Comparison of ENCODE assay signal across 8 cellular contexts in the genomic region with DNA sequence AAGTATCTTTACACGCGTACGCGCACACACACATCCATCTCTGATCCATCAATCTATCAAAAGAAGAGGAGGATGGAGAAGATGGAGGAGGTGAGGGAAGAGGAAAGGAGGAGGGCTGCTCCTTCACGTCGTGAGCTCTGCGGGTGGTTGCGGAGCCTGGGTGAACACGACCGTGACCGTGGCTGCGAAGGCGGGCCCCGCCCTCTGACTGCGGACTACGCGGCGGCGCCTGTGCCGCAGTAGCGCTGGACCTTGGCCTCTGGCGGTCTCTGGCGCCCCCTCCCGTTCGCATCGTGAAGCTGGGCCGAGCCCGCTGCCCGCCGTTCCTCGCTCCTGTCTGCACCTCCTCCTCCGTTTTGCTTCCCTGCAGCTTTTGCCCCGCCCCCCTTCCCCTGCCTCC. TPM values are rescaled to one million over a fixed set of nuclear protein-coding genes. Genes with fewer than 3 reads are reported as not detected.
DNase-seq lines count a peak whose midpoint lies in the region; ATAC-seq and TF ChIP-seq lines count a peak whose summit lies in the region.

No MANE protein-coding gene starts in this region.

- H3K4me3 ChIP-seq in fibroblast of pulmonary artery (replicated peaks; ENCODE audit: low read depth, low read length) = peak overlapping the region; percentile 56

- peaks cover 4% of the 10 kb centered on the region for H3K4me1 Mint-ChIP-seq in activated T-helper 2 cell treated with anti-CD3 and anti-CD28 coated beads, Interferon-gamma antibody, Interleukin-2, Interleukin-4, amounts not matched to agents 10 μg/mL and 5 μg/mL and 100 μg/mL, durations not matched to agents 14 hours and 24 hours and 36 hours (ENCODE audit: low read depth)
- no peaks in the 10 kb centered on the region for H3K4me1 Mint-ChIP-seq in nephron

- in situ Hi-C loops in KBM-7 (cut with MboI; ENCODE audit: low pct_unique_long_range_greater_than_20kb, low sequenced_read_pairs) = no loop called here

- no peaks in the 10 kb centered on the region for H3K36me3 Mint-ChIP-seq in activated T-helper 2 cell treated with anti-CD3 and anti-CD28 coated beads, Interferon-gamma antibody, Interleukin-2, Interleukin-4, amounts not matched to agents 10 μg/mL and 5 μg/mL and 100 μg/mL, durations not matched to agents 14 hours and 24 hours and 36 hours (ENCODE audit: low read depth)
- no peaks in the 10 kb centered on the region for H3K36me3 Mint-ChIP-seq in nephron (ENCODE audit: low read depth)

- intact Hi-C loops in activated T-helper 2 cell treated with anti-CD3 and anti-CD28 coated beads, Interferon-gamma antibody, Interleukin-2, Interleukin-4, amounts not matched to agents 10 μg/mL and 5 μg/mL and 100 μg/mL, durations not matched to agents 14 hours and 24 hours and 36 hours (cut with micrococcal nuclease) = loop anchor here (1.0 to 2.0 kb wide), 2 partner anchors 138 to 330 kb away; partner anchors contain the start of gene UBA1

- no peak overlapping the region for H3K27ac Mint-ChIP-seq in activated T-helper 2 cell treated with anti-CD3 and anti-CD28 coated beads, Interferon-gamma antibody, Interleukin-2, Interleukin-4, amounts not matched to agents 10 μg/mL and 5 μg/mL and 100 μg/mL, durations not matched to agents 14 hours and 24 hours and 36 hours
- H3K27ac Mint-ChIP-seq in nephron = peak overlapping the region in 1 of 3 experiments; percentile 58

- H3K9me3 Mint-ChIP-seq in activated T-helper 2 cell treated with anti-CD3 and anti-CD28 coated beads, Interferon-gamma antibody, Interleukin-2, Interleukin-4, amounts not matched to agents 10 μg/mL and 5 μg/mL and 100 μg/mL, durations not matched to agents 14 hours and 24 hours and 36 hours = no peaks in the 10 kb centered on the region
- peaks cover 19% of the 10 kb centered on the region for H3K9me3 Mint-ChIP-seq in nephron

- TF ChIP-seq CTCF in fibroblast of pulmonary artery (IDR thresholded peaks at IDR 0.05; ENCODE audit: low read length, missing control alignments) (peak; percentile 51), nephron (IDR thresholded peaks at IDR 0.05; ENCODE audit: unreplicated experiment in 3 of 3) (peak; percentile 68 to 77 (median 76))

- peaks cover 2% of the 10 kb centered on the region for H3K27me3 Mint-ChIP-seq in activated T-helper 2 cell treated with anti-CD3 and anti-CD28 coated beads, Interferon-gamma antibody, Interleukin-2, Interleukin-4, amounts not matched to agents 10 μg/mL and 5 μg/mL and 100 μg/mL, durations not matched to agents 14 hours and 24 hours and 36 hours (ENCODE audit: low read depth)
- H3K27me3 Mint-ChIP-seq in nephron (ENCODE audit: low read depth) = no peaks in the 10 kb centered on the region

- DNase-seq in COR-L47 (lab: John Stamatoyannopoulos, UW) (peak; percentile 72), KBM-7 (peak; percentile 93), RPMI7951 (ENCODE audit: low read depth) (peak; percentile 78), fibroblast of pulmonary artery (ENCODE audit: low read depth) (peak; percentile 74)
- peak; percentile 69 for DNase-seq in activated T-helper 2 cell treated with anti-CD3 and anti-CD28 coated beads, Interferon-gamma antibody, Interleukin-2, Interleukin-4, amounts not matched to agents 10 μg/mL and 5 μg/mL and 100 μg/mL, durations not matched to agents 14 hours and 24 hours and 36 hours (ENCODE audit: low spot score)
- DNase-seq in stimulated activated naive CD8-positive, alpha-beta T cell treated with anti-CD3 and anti-CD28 coated beads, Interleukin-15, Interleukin-2, amounts not matched to agents 100 U/mL and 50 U/mL, for 24 hours = peak; percentile 88

- H3K4me3 Mint-ChIP-seq in activated T-helper 2 cell treated with anti-CD3 and anti-CD28 coated beads, Interferon-gamma antibody, Interleukin-2, Interleukin-4, amounts not matched to agents 10 μg/mL and 5 μg/mL and 100 μg/mL, durations not matched to agents 14 hours and 24 hours and 36 hours (ENCODE audit: low read depth) = peak overlapping the region; percentile 72
- peak overlapping the region; percentile 77 to 82 (median 81) for H3K4me3 Mint-ChIP-seq in nephron

- peak; percentile 91 for ATAC-seq in GM21390 (IDR thresholded peaks at IDR 0.05; ENCODE audit: unreplicated experiment)
- peak; percentile 98 for ATAC-seq in stimulated activated naive CD8-positive, alpha-beta T cell treated with anti-CD3 and anti-CD28 coated beads, Interleukin-15, Interleukin-2, amounts not matched to agents 100 U/mL and 50 U/mL, for 24 hours

RNA-seq across cellular contexts. Expression of gene ARAF, which starts 37.7 kb away (rescaled TPM):
- 37.3 and 41.5 TPM in 2 replicates for total RNA-seq in RPMI7951 (2014; rRNA removed; shearing (Covaris generic))
- 85.3 and 86.1 TPM in 2 replicates for total RNA-seq in activated T-helper 2 cell treated with anti-CD3 and anti-CD28 coated beads, Interferon-gamma antibody, Interleukin-2, Interleukin-4, amounts not matched to agents 10 μg/mL and 5 μg/mL and 100 μg/mL, durations not matched to agents 14 hours and 24 hours and 36 hours

RNA-seq across cellular contexts. Expression of gene ZNF41, which starts 40.3 kb away (rescaled TPM):
- total RNA-seq in RPMI7951 (2014; rRNA removed; shearing (Covaris generic)) = 15.1 and 15.3 TPM in 2 replicates
- 8.7 and 9.7 TPM in 2 replicates for total RNA-seq in activated T-helper 2 cell treated with anti-CD3 and anti-CD28 coated beads, Interferon-gamma antibody, Interleukin-2, Interleukin-4, amounts not matched to agents 10 μg/mL and 5 μg/mL and 100 μg/mL, durations not matched to agents 14 hours and 24 hours and 36 hours

RNA-seq across cellular contexts. Expression of gene TIMP1, which starts 58.9 kb away (rescaled TPM):
- 737 and 969 TPM in 2 replicates for total RNA-seq in RPMI7951 (2014; rRNA removed; shearing (Covaris generic))
- total RNA-seq in activated T-helper 2 cell treated with anti-CD3 and anti-CD28 coated beads, Interferon-gamma antibody, Interleukin-2, Interleukin-4, amounts not matched to agents 10 μg/mL and 5 μg/mL and 100 μg/mL, durations not matched to agents 14 hours and 24 hours and 36 hours = 76.5 and 77.1 TPM in 2 replicates

Comparison
In these comparisons a context has a peak if more than half of its experiments do, and no peak if none do; other contexts are left out.
1. Peak in every context shown above with its lines: DNase-seq, ATAC-seq and H3K4me3 ChIP-seq.